ENCODE assay signal across 9 cellular contexts in genomic region chr5:176646049-176646706, GRCh38. TPM values are rescaled to one million over a fixed set of nuclear protein-coding genes. Genes with fewer than 3 reads are reported as not detected.
DNase-seq lines count a peak whose midpoint lies in the region; ATAC-seq, FAIRE-seq and TF ChIP-seq lines count a peak whose summit lies in the region.
"Had no signal": no experiment of that assay in that cellular context is flagged by ENCODE, and none has a peak within 500 bp of the region (broad histone marks: within the 10 kb centered on the region; RNA-seq: fewer than 3 reads in every experiment).

No MANE protein-coding gene starts in this region.

- DNase-seq in H54 (ENCODE audit: insufficient read length, low spot score) (peak; percentile 63), T-helper 17 cell (no peak), esophagus muscularis mucosa (ENCODE audit: extremely low spot score) (no peak), smooth muscle cell (lab: John Stamatoyannopoulos, UW; ENCODE audit: unreplicated experiment) (no peak), thyroid gland (no peak), KG1 (lab: John Stamatoyannopoulos, UW) (no peak)

- intact Hi-C loops in esophagus muscularis mucosa (cut with DNase I) (loop anchor here (2.0 to 5.0 kb wide), 2 partner anchors 71 to 104 kb away; no protein-coding TSS in a partner anchor), thyroid gland (cut with DNase I) (loop anchor here (10.0 kb wide), 1 partner anchor 201 kb away; the partner anchor contains the start of gene FAF2)

- ATAC-seq in T-helper 17 cell (no peak), GM19397 (IDR thresholded peaks at IDR 0.05; ENCODE audit: unreplicated experiment) (no peak)

- H3K9me3 ChIP-seq in T-helper 17 cell (ENCODE audit: control insufficient read depth, low read length, poor library complexity, severe bottlenecking) (no peaks in the 10 kb centered on the region), esophagus muscularis mucosa (no peaks in the 10 kb centered on the region), smooth muscle cell (replicated peaks; ENCODE audit: low read depth) (no peaks in the 10 kb centered on the region), thyroid gland (no peaks in the 10 kb centered on the region)
- H3K9me3 ChIP-seq: neutrophil had no signal

- H3K36me3 ChIP-seq in esophagus muscularis mucosa = no peaks in the 10 kb centered on the region
- H3K36me3 ChIP-seq in smooth muscle cell (ENCODE audit: low read depth) = no peaks in the 10 kb centered on the region
- H3K36me3 ChIP-seq in thyroid gland = no peaks in the 10 kb centered on the region
- H3K36me3 ChIP-seq: neutrophil had no signal

- TF ChIP-seq POLR2A in H54 (IDR thresholded peaks at IDR 0.05; ENCODE audit: low read depth, low read length) = no peak
- TF ChIP-seq POLR2A in esophagus muscularis mucosa (IDR thresholded peaks at IDR 0.05; ENCODE audit: low read depth) = no peak
- TF ChIP-seq POLR2A in thyroid gland (IDR thresholded peaks at IDR 0.05) = no peak

- peak overlapping the region; percentile 74 for H3K27ac Mint-ChIP-seq in T-helper 17 cell

- 96% methylated on average over 6 of the region's 7 CpGs for WGBS in esophagus muscularis mucosa
- WGBS in smooth muscle cell (ENCODE audit: low lambda C conversion rate) = 91% methylated on average over 7 of the region's 7 CpGs
- WGBS in thyroid gland, 2 donors = 96 to 97% methylated on average over 7 of the region's 7 CpGs

- H2AFZ ChIP-seq in smooth muscle cell (ENCODE audit: low read depth) = peak overlapping the region; percentile 6

- no peak overlapping the region for H3K9ac ChIP-seq in smooth muscle cell (ENCODE audit: low read depth)

- H3K4me2 ChIP-seq in smooth muscle cell = no peak overlapping the region

- no peaks in the 10 kb centered on the region for H3F3A ChIP-seq in smooth muscle cell (ENCODE audit: low read depth)

- FAIRE-seq in H54 (lab: Jason Lieb, UNC) = no peak
- FAIRE-seq: endometrium had no signal

- H4K20me1 ChIP-seq in smooth muscle cell (ENCODE audit: low read depth) = peaks cover 25% of the 10 kb centered on the region

- H3K27ac ChIP-seq in esophagus muscularis mucosa (replicated peaks in 1 of 4) (peak overlapping the region; percentile 80 to 87 (median 81)), smooth muscle cell (ENCODE audit: low read depth) (no peak overlapping the region), thyroid gland (peak overlapping the region in 1 of 3 donors; percentile 38)

- TF ChIP-seq CTCF in esophagus muscularis mucosa (IDR thresholded peaks at IDR 0.05) (no peak), smooth muscle cell (IDR thresholded peaks at IDR 0.05; ENCODE audit: borderline replicate concordance, insufficient read depth, poor library complexity, severe bottlenecking) (no peak), thyroid gland (IDR thresholded peaks at IDR 0.05) (no peak)

- peaks cover 14% of the 10 kb centered on the region for H3K79me2 ChIP-seq in smooth muscle cell (ENCODE audit: low read depth)

- H3K4me3 Mint-ChIP-seq in T-helper 17 cell = peak overlapping the region; percentile 92

- H3K4me1 Mint-ChIP-seq in T-helper 17 cell = peaks cover 25% of the 10 kb centered on the region

- H3K27me3 ChIP-seq in esophagus muscularis mucosa = no peaks in the 10 kb centered on the region
- no peaks in the 10 kb centered on the region for H3K27me3 ChIP-seq in smooth muscle cell (ENCODE audit: low read depth)
- no peaks in the 10 kb centered on the region for H3K27me3 ChIP-seq in thyroid gland

- H3K4me1 ChIP-seq in esophagus muscularis mucosa = peaks cover 17 to 42% (median 39%) of the 10 kb centered on the region in 4 donors
- H3K4me1 ChIP-seq in smooth muscle cell (ENCODE audit: low read depth) = peaks cover 11% of the 10 kb centered on the region
- peaks cover 12 to 17% of the 10 kb centered on the region in 2 donors for H3K4me1 ChIP-seq in thyroid gland

- H3K4me3 ChIP-seq in esophagus muscularis mucosa (peak overlapping the region; percentile 78 to 85 (median 84)), smooth muscle cell (no peak overlapping the region), thyroid gland (replicated peaks in 1 of 3) (no peak overlapping the region)

- no peaks in the 10 kb centered on the region for H3K27me3 Mint-ChIP-seq in T-helper 17 cell

- no peak for TF ChIP-seq EP300 in esophagus muscularis mucosa (IDR thresholded peaks at IDR 0.05)

- H3K36me3 Mint-ChIP-seq in T-helper 17 cell (ENCODE audit: low read depth) = no peaks in the 10 kb centered on the region

RNA-seq across cellular contexts. Expression of gene TSPAN17, which starts 1.1 kb away (rescaled TPM):
- total RNA-seq in T-helper 17 cell (10 to 100 TPM; 14.2 to 19.3 TPM), esophagus muscularis mucosa (10 to 100 TPM in 3 of 4 donors, 1 to 10 TPM in 1; 8.3 to 18.6 (median 14.8) TPM), smooth muscle cell (31.0 and 35.9 TPM in 2 replicates), thyroid gland (10 to 100 TPM; 18.9 to 24.7 (median 21.0) TPM)
- polyA plus RNA-seq in smooth muscle cell = 29.7 and 34.4 TPM in 2 replicates

RNA-seq across cellular contexts. Expression of gene EIF4E1B, which starts 15.7 kb away (rescaled TPM):
- total RNA-seq in T-helper 17 cell (not detected), esophagus muscularis mucosa (not detected), smooth muscle cell (not detected in 2 replicates), thyroid gland (not detected)
- polyA plus RNA-seq in smooth muscle cell = not detected in 2 replicates

RNA-seq across cellular contexts. Expression of gene SNCB, which starts 15.8 kb away (rescaled TPM):
- total RNA-seq in T-helper 17 cell (not detected), esophagus muscularis mucosa (not detected), smooth muscle cell (0.45 TPM in 1 of 2 replicates, not detected in the other), thyroid gland (not detected)
- polyA plus RNA-seq in smooth muscle cell = 0.55 and 0.71 TPM in 2 replicates

RNA-seq across cellular contexts. Expression of gene GPRIN1, which starts 36.2 kb away (rescaled TPM):
- total RNA-seq in T-helper 17 cell (under 1 TPM; 0.57 to 0.60 TPM), esophagus muscularis mucosa (1 to 10 TPM in 1 of 4 donors, under 1 TPM in 3; 0.42 to 1.0 (median 0.95) TPM), smooth muscle cell (0.63 and 3.6 TPM in 2 replicates), thyroid gland (under 1 TPM; 0.24 to 0.75 (median 0.30) TPM)
- 2.1 and 5.0 TPM in 2 replicates for polyA plus RNA-seq in smooth muscle cell

Comparison
In these comparisons a context has a peak if more than half of its experiments do, and no peak if none do; other contexts are left out.
1. H3K4me3 ChIP-seq: peak in esophagus muscularis mucosa (4 of 4); none in smooth muscle cell (single experiment) and thyroid gland (0 of 3).